24 cellular contexts compared by ENCODE assay signal in the genomic region with DNA sequence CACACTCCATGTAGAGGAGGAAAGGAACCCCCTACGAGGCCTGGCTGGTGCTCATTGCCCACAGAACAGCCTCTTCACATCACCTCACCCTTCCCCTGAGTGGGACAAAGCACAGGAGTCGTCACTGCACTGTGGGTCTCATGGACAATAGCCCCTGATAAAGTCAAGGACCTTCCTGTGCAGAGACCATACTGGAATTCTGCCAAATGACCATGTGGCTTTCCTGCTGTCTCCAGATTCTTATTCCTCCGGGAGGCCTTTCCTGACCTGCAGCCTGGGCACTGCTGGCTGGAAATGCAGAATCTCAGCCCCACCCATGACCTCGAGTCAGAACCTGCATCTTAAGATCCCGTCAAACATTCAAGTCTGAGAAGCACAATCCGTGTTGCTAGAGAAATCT.
DNase-seq lines count a peak whose midpoint lies in the region; ATAC-seq and TF ChIP-seq lines count a peak whose summit lies in the region.
"Had no signal": no experiment of that assay in that cellular context is flagged by ENCODE, and none has a peak within 500 bp of the region (broad histone marks: within the 10 kb centered on the region; RNA-seq: fewer than 3 reads in every experiment).

No MANE protein-coding gene starts in this region.

- intact Hi-C loops in heart left ventricle (cut with DNase I) (loop anchor here in 2 of 10 donors (1.0 kb wide), 2 partner anchors 43 to 50 kb away; no protein-coding TSS in a partner anchor), gastrocnemius medialis (cut with DNase I; ENCODE audit: low total_unique reads) (no loop called here), stomach (cut with DNase I; ENCODE audit: low total_unique reads) (no loop called here)

- DNase-seq in NCI-H748 (lab: John Stamatoyannopoulos, UW; ENCODE audit: unreplicated experiment) (peak; percentile 9), NCI-H748 treated with DMSO at 0.1 percent for 48 hours (lab: John Stamatoyannopoulos, UW) (no peak), SK-N-SH (peak; percentile 75), heart left ventricle (peak in 3 of 5 donors; percentile 36 to 54 (median 47)), gastrocnemius medialis (no peak), stomach (no peak), H7 (no peak)
- DNase-seq in activated T-cell treated with anti-CD3 and anti-CD28 coated beads, Interleukin-2, amount 50 U/mL, for 48 hours, result no peak
- DNase-seq: activated CD4-positive, alpha-beta T cell treated with anti-CD3 and anti-CD28 coated beads for 36 hours; activated CD8-positive, alpha-beta memory T cell treated with anti-CD3 and anti-CD28 coated beads for 24 hours; activated naive CD4-positive, alpha-beta T cell treated with Interleukin-2 at 50 U/mL for 16 hours; activated T-cell treated with anti-CD3 and anti-CD28 coated beads, Interleukin-2, amount 50 U/mL, for 4 hours; amniotic stem cell; Caco-2; caudate nucleus; foreskin keratinocyte; islet precursor cell; mammary epithelial cell; NCI-H1105; NCI-H526; OCI-M1; stimulated activated CD4-positive, alpha-beta T cell treated with anti-CD3 and anti-CD28 coated beads, Interleukin-4, amount 100 ng/mL, for 4 hours had no signal

- CTCF ChIA-PET in SK-N-SH (lab: Yijun Ruan, JAX), result interaction anchor here (0.8 to 1.4 kb wide), 3 partner anchors 12 to 36 kb away, joined by 4 to 5 read pairs (median 4); no protein-coding TSS in a partner anchor

- no peak overlapping the region for H3K9ac ChIP-seq in SK-N-SH

- no peaks in the 10 kb centered on the region for H3K9me2 ChIP-seq in SK-N-SH

- H3K4me2 ChIP-seq in SK-N-SH, result no peak overlapping the region

- TF ChIP-seq POLR2A in heart left ventricle (IDR thresholded peaks at IDR 0.05) (no peak), gastrocnemius medialis (IDR thresholded peaks at IDR 0.05) (no peak), stomach (IDR thresholded peaks at IDR 0.05) (no peak)

- H3K27ac ChIP-seq in SK-N-SH (ENCODE audit: low read depth in 2 of 2, low read length in 1 of 2), result peak overlapping the region in 1 of 2 experiments; percentile 80; a peak in 2 of 4 replicates
- peak overlapping the region in 3 of 12 donors; percentile 1 to 43 (median 13) for H3K27ac ChIP-seq in heart left ventricle
- peak overlapping the region in 3 of 4 donors; percentile 16 to 47 (median 34) for H3K27ac ChIP-seq in gastrocnemius medialis
- H3K27ac ChIP-seq in stomach, result no peak overlapping the region
- H3K27ac ChIP-seq: foreskin keratinocyte, prostate gland, tibial nerve had no signal

- H3F3A ChIP-seq in SK-N-SH (replicated peaks; ENCODE audit: insufficient read depth), result peaks cover under 1% of the 10 kb centered on the region

- no peaks in the 10 kb centered on the region for H4K20me1 ChIP-seq in SK-N-SH (ENCODE audit: insufficient read depth)

- TF ChIP-seq EP300 in SK-N-SH (IDR thresholded peaks at IDR 0.05; ENCODE audit: borderline replicate concordance in 1 of 2, low read depth in 1 of 2, low read length in 1 of 2), result peak in 1 of 2 experiments; percentile 49; a peak in 1 of 4 replicates
- TF ChIP-seq EP300 in stomach (IDR thresholded peaks at IDR 0.05), result no peak

- no peak overlapping the region for H2AFZ ChIP-seq in SK-N-SH (ENCODE audit: low read depth)

- H3K4me1 ChIP-seq in SK-N-SH (ENCODE audit: control insufficient read depth in 1 of 2, insufficient read depth in 2 of 2, low read depth in 1 of 2, low read length in 1 of 2) (peaks cover 0 to 34% of the 10 kb centered on the region in 2 experiments; a peak in 2 of 4 replicates), heart left ventricle (peaks cover 0 to 40% (median 17%) of the 10 kb centered on the region in 12 donors), gastrocnemius medialis (peaks cover 17 to 37% of the 10 kb centered on the region in 2 donors), stomach (peaks cover 0 to 5% (median 0%) of the 10 kb centered on the region in 4 donors)
- H3K4me1 ChIP-seq: prostate gland had no signal

- H3K9me3 ChIP-seq in SK-N-SH (no peaks in the 10 kb centered on the region), heart left ventricle (no peaks in the 10 kb centered on the region), gastrocnemius medialis (no peaks in the 10 kb centered on the region), stomach (no peaks in the 10 kb centered on the region)
- H3K9me3 ChIP-seq: Caco-2, prostate gland, tibial nerve had no signal

- in situ Hi-C loops in gastrocnemius medialis (cut with MboI; ENCODE audit: low sequenced_read_pairs in 4 of 4), result no loop called here

- TF ChIP-seq CTCF in SK-N-SH (IDR thresholded peaks at IDR 0.05) (no peak), heart left ventricle (IDR thresholded peaks at IDR 0.05) (no peak), gastrocnemius medialis (IDR thresholded peaks at IDR 0.05 in 4 of 5, conservative IDR thresholded peaks at IDR 0.05 in 1 of 5) (no peak), stomach (IDR thresholded peaks at IDR 0.05) (no peak)

- H3K27me3 ChIP-seq in SK-N-SH (ENCODE audit: insufficient read depth) (no peaks in the 10 kb centered on the region), heart left ventricle (no peaks in the 10 kb centered on the region), gastrocnemius medialis (no peaks in the 10 kb centered on the region), stomach (no peaks in the 10 kb centered on the region), H7 (ENCODE audit: control insufficient read depth, insufficient read depth, low read length) (no peaks in the 10 kb centered on the region)
- H3K27me3 ChIP-seq: foreskin keratinocyte, tibial nerve had no signal

- H3K79me2 ChIP-seq in SK-N-SH (ENCODE audit: insufficient read depth), result no peaks in the 10 kb centered on the region; the same call in 1 of the 2 replicates

- TF ChIP-seq RAD21 in SK-N-SH (IDR thresholded peaks at IDR 0.05; ENCODE audit: low read length), result peak; percentile 21; the same call in 1 of the 2 replicates

- H3K36me3 ChIP-seq in SK-N-SH (replicated peaks in 1 of 2; ENCODE audit: control insufficient read depth in 1 of 2, insufficient read depth in 2 of 2, low read length in 1 of 2) (peaks cover 36 to 49% of the 10 kb centered on the region in 2 experiments), heart left ventricle (peaks cover 0 to 37% (median 18%) of the 10 kb centered on the region in 9 donors), gastrocnemius medialis (peaks cover 0 to 13% of the 10 kb centered on the region in 2 donors), stomach (peaks cover 7 to 58% (median 54%) of the 10 kb centered on the region in 4 donors), H7 (replicated peaks; ENCODE audit: control insufficient read depth, insufficient read depth, low read length) (no peaks in the 10 kb centered on the region; the same call in 1 of the 2 replicates)
- H3K36me3 ChIP-seq: prostate gland had no signal

- POLR2A ChIA-PET in SK-N-SH (lab: Yijun Ruan, JAX), result interaction anchor here (1.0 kb wide), 1 partner anchor 13 kb away, joined by 3 read pairs; no protein-coding TSS in a partner anchor

- ATAC-seq in heart left ventricle (peak; percentile 42 to 87 (median 69)), gastrocnemius medialis (peak in 1 of 2 donors; percentile 26)
- ATAC-seq: activated CD4-positive, alpha-beta T cell treated with anti-CD3 and anti-CD28 coated beads for 36 hours; activated T-cell treated with anti-CD3 and anti-CD28 coated beads, Interleukin-2, amount 50 U/mL, for 4 hours; foreskin keratinocyte had no signal

- H3K4me3 ChIP-seq in SK-N-SH (ENCODE audit: low read depth in 2 of 2, low read length in 1 of 2) (no peak overlapping the region), heart left ventricle (no peak overlapping the region), gastrocnemius medialis (no peak overlapping the region), stomach (no peak overlapping the region), H7 (ENCODE audit: insufficient read depth, low read depth, low read length) (no peak overlapping the region)
- H3K4me3 ChIP-seq: prostate gland, tibial nerve had no signal

- 68% methylated on average over 6 of the region's 6 CpGs for WGBS in SK-N-SH (ENCODE audit: low lambda C conversion rate)
- 13 to 26% (median 25%) methylated on average over 6 of the region's 6 CpGs for WGBS in heart left ventricle, 4 donors
- WGBS in stomach, 5 donors, result 56 to 69% (median 60%) methylated on average over 6 of the region's 6 CpGs

TF ChIP-seq in SK-N-SH, 30 proteins besides CTCF, POLR2A, EP300 and RAD21 (continues in another document):
- TF ChIP-seq, protein P1, sequence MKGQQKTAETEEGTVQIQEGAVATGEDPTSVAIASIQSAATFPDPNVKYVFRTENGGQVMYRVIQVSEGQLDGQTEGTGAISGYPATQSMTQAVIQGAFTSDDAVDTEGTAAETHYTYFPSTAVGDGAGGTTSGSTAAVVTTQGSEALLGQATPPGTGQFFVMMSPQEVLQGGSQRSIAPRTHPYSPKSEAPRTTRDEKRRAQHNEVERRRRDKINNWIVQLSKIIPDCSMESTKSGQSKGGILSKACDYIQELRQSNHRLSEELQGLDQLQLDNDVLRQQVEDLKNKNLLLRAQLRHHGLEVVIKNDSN (IDR thresholded peaks at IDR 0.05; ENCODE audit: borderline replicate concordance, low read depth), result no peak
- TF ChIP-seq JUND (IDR thresholded peaks at IDR 0.05) (no peak), RXRA (IDR thresholded peaks at IDR 0.05; ENCODE audit: borderline replicate concordance, low read depth) (no peak), SMC3 (IDR thresholded peaks at IDR 0.05; ENCODE audit: low read depth, low read length) (no peak), FOSL2 (IDR thresholded peaks at IDR 0.05; ENCODE audit: borderline replicate concordance, low read depth) (no peak), SIN3A (IDR thresholded peaks at IDR 0.05; ENCODE audit: borderline replicate concordance, low read depth, low read length) (no peak), FOXM1 (IDR thresholded peaks at IDR 0.05; ENCODE audit: low read depth) (no peak), FOXJ3 (CRISPR knock-in tag; IDR thresholded peaks at IDR 0.05) (0 out of 2 replicates have a peak, but pooled peaks have one; percentile 64)
- TF ChIP-seq, protein P2, sequence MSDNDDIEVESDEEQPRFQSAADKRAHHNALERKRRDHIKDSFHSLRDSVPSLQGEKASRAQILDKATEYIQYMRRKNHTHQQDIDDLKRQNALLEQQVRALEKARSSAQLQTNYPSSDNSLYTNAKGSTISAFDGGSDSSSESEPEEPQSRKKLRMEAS (IDR thresholded peaks at IDR 0.05; ENCODE audit: low read depth), result peak; percentile 55; the same call in 1 of the 2 replicates

Comparison
In these comparisons a context has a peak if more than half of its experiments do, and no peak if none do; other contexts are left out.
1. DNase-seq: peak in NCI-H748 (single experiment), SK-N-SH (single experiment) and heart left ventricle (3 of 5); none in NCI-H748 treated with DMSO at 0.1 percent for 48 hours (single experiment), gastrocnemius medialis (0 of 2), stomach (single experiment), activated T-cell treated with anti-CD3 and anti-CD28 coated beads, Interleukin-2, amount 50 U/mL, for 48 hours (0 of 2) and H7 (single experiment).
2. H3K27ac ChIP-seq: peak in gastrocnemius medialis (3 of 4); none in stomach (0 of 5).